ENCODE assay signal across 8 cellular contexts in the genomic region with DNA sequence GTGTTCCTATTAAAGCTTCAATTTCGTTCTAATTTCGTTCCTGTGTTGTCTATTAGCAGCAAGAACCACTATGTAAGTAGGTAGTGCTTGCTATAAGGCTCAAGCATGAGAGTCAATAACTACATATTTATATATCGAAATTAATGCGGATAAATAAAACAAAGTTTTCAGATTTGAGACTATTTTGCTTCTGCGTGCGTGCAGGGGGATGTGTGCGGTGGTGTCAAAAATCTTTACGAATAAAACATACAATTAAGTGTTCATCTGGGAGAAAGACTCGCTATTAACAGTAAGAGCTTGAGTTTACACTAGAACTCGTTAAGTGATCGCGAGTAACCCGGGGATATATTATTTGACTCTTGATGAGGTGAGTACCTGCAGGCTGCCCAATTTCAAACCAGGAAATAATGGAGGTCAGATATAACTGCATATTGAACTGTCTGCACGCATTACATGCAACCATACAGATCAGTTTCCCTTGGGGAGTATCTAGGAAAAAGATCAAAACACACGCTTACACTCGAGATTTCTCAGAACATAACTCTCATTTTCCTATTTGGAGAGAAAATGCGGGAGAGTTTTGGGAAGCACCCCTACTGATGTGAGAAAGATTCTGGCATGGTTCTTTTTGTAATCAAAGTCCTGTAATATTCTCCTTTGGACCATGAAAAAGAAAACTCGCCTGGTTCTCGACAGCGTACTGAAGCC. TPM values are rescaled to one million over a fixed set of nuclear protein-coding genes. Genes with fewer than 3 reads are reported as not detected.
A peak's percentile ranks its signal among the peaks of the same experiment; 100 is the strongest.
DNase-seq lines count a peak whose midpoint lies in the region; ATAC-seq and TF ChIP-seq lines count a peak whose summit lies in the region.

No MANE protein-coding gene starts in this region.

- TF ChIP-seq CTCF in gastrocnemius medialis (IDR thresholded peaks at IDR 0.05 in 4 of 5, conservative IDR thresholded peaks at IDR 0.05 in 1 of 5), result no peak

- ATAC-seq in HG03432 (IDR thresholded peaks at IDR 0.05; ENCODE audit: unreplicated experiment), result peak; percentile 16
- ATAC-seq in activated CD8-positive, alpha-beta T cell treated with anti-CD3 and anti-CD28 coated beads, Interleukin-2, amount 10 ng/mL, durations not matched to agents 7 days and 5 days, result peak; percentile 28
- ATAC-seq in right cardiac atrium, result no peak
- no peak for ATAC-seq in gastrocnemius medialis
- ATAC-seq in HG03460 (IDR thresholded peaks at IDR 0.05; ENCODE audit: unreplicated experiment), result no peak

- TF ChIP-seq POLR2A in gastrocnemius medialis (IDR thresholded peaks at IDR 0.05), result no peak

- WGBS in right cardiac atrium, result 6% methylated on average over 20 of the region's 20 CpGs

- H3K36me3 ChIP-seq in gastrocnemius medialis, result peaks cover 0 to 16% of the 10 kb centered on the region in 2 donors

- DNase-seq in ELR (ENCODE audit: low read depth) (peak; percentile 23), right cardiac atrium (no peak), gastrocnemius medialis (no peak), C1 segment of cervical spinal cord (lab: John Stamatoyannopoulos, UW) (no peak), T1000 (lab: John Stamatoyannopoulos, UW) (no peak)
- DNase-seq in activated CD8-positive, alpha-beta T cell treated with anti-CD3 and anti-CD28 coated beads, Interleukin-2, amount 10 ng/mL, durations not matched to agents 7 days and 5 days, result peak; percentile 30

- H3K4me1 Mint-ChIP-seq in activated CD8-positive, alpha-beta T cell treated with anti-CD3 and anti-CD28 coated beads, Interleukin-2, amount 10 ng/mL, durations not matched to agents 7 days and 5 days (ENCODE audit: low read depth), result peaks cover 36% of the 10 kb centered on the region

- H3K27me3 Mint-ChIP-seq in activated CD8-positive, alpha-beta T cell treated with anti-CD3 and anti-CD28 coated beads, Interleukin-2, amount 10 ng/mL, durations not matched to agents 7 days and 5 days (ENCODE audit: low read depth), result no peaks in the 10 kb centered on the region

- H3K36me3 Mint-ChIP-seq in activated CD8-positive, alpha-beta T cell treated with anti-CD3 and anti-CD28 coated beads, Interleukin-2, amount 10 ng/mL, durations not matched to agents 7 days and 5 days (ENCODE audit: low read depth), result peaks cover 23% of the 10 kb centered on the region

- POLR2A ChIA-PET in activated CD8-positive, alpha-beta T cell treated with anti-CD3 and anti-CD28 coated beads, Interleukin-2, amount 10 ng/mL, durations not matched to agents 7 days and 5 days (lab: Charles Lee), result interaction anchor here (0.7 to 3.9 kb wide), 18 partner anchors 9 to 77 kb away, joined by 3 to 42 read pairs (median 7); a partner anchor contains a TSS

- H3K27me3 ChIP-seq in right cardiac atrium (ENCODE audit: control insufficient read depth, insufficient read depth) (no peaks in the 10 kb centered on the region), gastrocnemius medialis (no peaks in the 10 kb centered on the region)

- no peaks in the 10 kb centered on the region for H3K4me1 ChIP-seq in right cardiac atrium (ENCODE audit: control insufficient read depth, insufficient read depth, low read length)
- H3K4me1 ChIP-seq in gastrocnemius medialis, result peaks cover 21 to 27% of the 10 kb centered on the region in 2 donors

- in situ Hi-C loops in gastrocnemius medialis (cut with MboI; ENCODE audit: low sequenced_read_pairs in 4 of 4), result loop anchor here in 1 of 4 donors (10.0 kb wide), 1 partner anchor 79 kb away; no protein-coding TSS in a partner anchor

- H3K4me3 Mint-ChIP-seq in activated CD8-positive, alpha-beta T cell treated with anti-CD3 and anti-CD28 coated beads, Interleukin-2, amount 10 ng/mL, durations not matched to agents 7 days and 5 days, result peak overlapping the region; percentile 98

- H3K27ac Mint-ChIP-seq in activated CD8-positive, alpha-beta T cell treated with anti-CD3 and anti-CD28 coated beads, Interleukin-2, amount 10 ng/mL, durations not matched to agents 7 days and 5 days, result peak overlapping the region; percentile 100

- intact Hi-C loops in right cardiac atrium (cut with DNase I), result loop anchor here in 2 of 4 donors (10.0 kb wide), 1 partner anchor 69 kb away; no protein-coding TSS in a partner anchor
- intact Hi-C loops in gastrocnemius medialis (cut with DNase I; ENCODE audit: low total_unique reads), result loop anchor here (5.0 kb wide), 1 partner anchor 1568 kb away; a partner anchor contains a TSS

- H3K27ac ChIP-seq in right cardiac atrium (ENCODE audit: low read length) (peak overlapping the region; percentile 99), gastrocnemius medialis (peak overlapping the region; percentile 87 to 96 (median 94))

- no peaks in the 10 kb centered on the region for H3K9me3 ChIP-seq in right cardiac atrium (ENCODE audit: control insufficient read depth, low read length)
- H3K9me3 ChIP-seq in gastrocnemius medialis, result no peaks in the 10 kb centered on the region

- H3K4me3 ChIP-seq in right cardiac atrium (ENCODE audit: low read length) (peak overlapping the region; percentile 81), gastrocnemius medialis (peak overlapping the region; percentile 80 to 92 (median 86))

- CTCF ChIA-PET in activated CD8-positive, alpha-beta T cell treated with anti-CD3 and anti-CD28 coated beads, Interleukin-2, amount 10 ng/mL, durations not matched to agents 7 days and 5 days (lab: Charles Lee), result interaction anchor here (0.7 to 3.7 kb wide), 8 partner anchors 7 to 76 kb away, joined by 3 to 28 read pairs (median 5); a partner anchor contains a TSS

- H3K9me3 Mint-ChIP-seq in activated CD8-positive, alpha-beta T cell treated with anti-CD3 and anti-CD28 coated beads, Interleukin-2, amount 10 ng/mL, durations not matched to agents 7 days and 5 days (ENCODE audit: insufficient read depth), result no peaks in the 10 kb centered on the region

RNA-seq across cellular contexts. Expression of a gene that starts 0.8 kb away (rescaled TPM):
- total RNA-seq in activated CD8-positive, alpha-beta T cell treated with anti-CD3 and anti-CD28 coated beads, Interleukin-2, amount 10 ng/mL, durations not matched to agents 7 days and 5 days, result 10 to 100 TPM; 24.1 to 25.9 TPM
- total RNA-seq in right cardiac atrium (10 to 100 TPM; 13.0 to 30.5 (median 20.1) TPM), gastrocnemius medialis (10 to 100 TPM in 2 of 4 donors, 1 to 10 TPM in 2; 7.4 to 10.7 (median 9.0) TPM)
- polyA plus RNA-seq in right cardiac atrium, result 14.3 TPM

RNA-seq across cellular contexts. Expression of a gene that starts 30.6 kb away (rescaled TPM):
- total RNA-seq in activated CD8-positive, alpha-beta T cell treated with anti-CD3 and anti-CD28 coated beads, Interleukin-2, amount 10 ng/mL, durations not matched to agents 7 days and 5 days, result under 1 TPM; 0.24 to 0.86 TPM
- total RNA-seq in right cardiac atrium, result 10 to 100 TPM; 10.6 to 13.0 (median 11.8) TPM
- polyA plus RNA-seq in right cardiac atrium, result 8.0 TPM
- 10 to 100 TPM in 1 of 4 donors, 1 to 10 TPM in 3; 3.5 to 19.4 (median 6.1) TPM for total RNA-seq in gastrocnemius medialis

RNA-seq across cellular contexts. Expression of a gene that starts 46.6 kb away (rescaled TPM):
- total RNA-seq in activated CD8-positive, alpha-beta T cell treated with anti-CD3 and anti-CD28 coated beads, Interleukin-2, amount 10 ng/mL, durations not matched to agents 7 days and 5 days, result 10 to 100 TPM; 32.9 to 37.7 TPM
- total RNA-seq in right cardiac atrium (10 to 100 TPM in 1 of 4 donors, 1 to 10 TPM in 3; 8.2 to 12.9 (median 8.8) TPM), gastrocnemius medialis (10 to 100 TPM in 1 of 4 donors, 1 to 10 TPM in 3; 2.5 to 10.0 (median 2.9) TPM)
- 4.8 TPM for polyA plus RNA-seq in right cardiac atrium

RNA-seq across cellular contexts. Expression of a gene that starts 46.7 kb away (rescaled TPM):
- 10 to 100 TPM; 16.8 to 19.8 TPM for total RNA-seq in activated CD8-positive, alpha-beta T cell treated with anti-CD3 and anti-CD28 coated beads, Interleukin-2, amount 10 ng/mL, durations not matched to agents 7 days and 5 days
- total RNA-seq in right cardiac atrium (10 to 100 TPM in 1 of 4 donors, 1 to 10 TPM in 3; 8.7 to 11.6 (median 9.3) TPM), gastrocnemius medialis (1 to 10 TPM; 2.0 to 5.8 (median 3.7) TPM)
- 1.8 TPM for polyA plus RNA-seq in right cardiac atrium

Comparison
In these comparisons a context has a peak if more than half of its experiments do, and no peak if none do; other contexts are left out.
1. DNase-seq: peak in ELR (single experiment) and activated CD8-positive, alpha-beta T cell treated with anti-CD3 and anti-CD28 coated beads, Interleukin-2, amount 10 ng/mL, durations not matched to agents 7 days and 5 days (single experiment); none in right cardiac atrium (0 of 3), gastrocnemius medialis (0 of 2), C1 segment of cervical spinal cord (0 of 14) and T1000 (single experiment).
2. ATAC-seq: peak in HG03432 (single experiment) and activated CD8-positive, alpha-beta T cell treated with anti-CD3 and anti-CD28 coated beads, Interleukin-2, amount 10 ng/mL, durations not matched to agents 7 days and 5 days (single experiment); none in right cardiac atrium (0 of 2), gastrocnemius medialis (0 of 2) and HG03460 (single experiment).